ENCODE assay signal across 1 cellular context in genomic region chr5:132427285-132428146, GRCh38.
A peak's percentile ranks its signal among the peaks of the same experiment; 100 is the strongest.
TF ChIP-seq lines count a peak whose summit lies in the region.

No MANE protein-coding gene starts in this region.

TF ChIP-seq in GM12878, 131 proteins besides CTCF, POLR2A, EP300 and RAD21 (continued from another document):
- no peak for TF ChIP-seq CUX1 (IDR thresholded peaks at IDR 0.05; ENCODE audit: insufficient replicate concordance, low read depth, low read length)
- peak; percentile 40; the same call in 1 of the 2 replicates for TF ChIP-seq SPI1 (IDR thresholded peaks at IDR 0.05; ENCODE audit: borderline replicate concordance, insufficient read depth, low read depth, low read length)
- TF ChIP-seq SUZ12 (IDR thresholded peaks at IDR 0.05; ENCODE audit: unreplicated experiment), result no peak
- TF ChIP-seq MYB (IDR thresholded peaks at IDR 0.05; ENCODE audit: borderline replicate concordance, low read depth, low read length), result no peak
- TF ChIP-seq MLLT1 (IDR thresholded peaks at IDR 0.05), result no peak
- TF ChIP-seq SRF (IDR thresholded peaks at IDR 0.05; ENCODE audit: low read depth in 2 of 2, low read length in 2 of 2), result no peak
- TF ChIP-seq WRNIP1 (IDR thresholded peaks at IDR 0.05; ENCODE audit: borderline replicate concordance, low read depth, low read length), result no peak
- peak in 1 of 2 experiments; percentile 30; a peak in 1 of 4 replicates for TF ChIP-seq IKZF2 (IDR thresholded peaks at IDR 0.05)
- TF ChIP-seq ZNF207 (IDR thresholded peaks at IDR 0.05; ENCODE audit: borderline replicate concordance), result no peak
- no peak for TF ChIP-seq TBL1XR1 (IDR thresholded peaks at IDR 0.05; ENCODE audit: low read depth, low read length)
- TF ChIP-seq MAX (IDR thresholded peaks at IDR 0.05; ENCODE audit: low read depth, low read length), result no peak
- TF ChIP-seq SMAD5 (IDR thresholded peaks at IDR 0.05; ENCODE audit: low read depth), result no peak
- TF ChIP-seq NR2C1 (IDR thresholded peaks at IDR 0.05), result 0 out of 2 replicates have a peak, but pooled peaks have one; percentile 20
- no peak for TF ChIP-seq PAX8 (IDR thresholded peaks at IDR 0.05)
- TF ChIP-seq SP1 (IDR thresholded peaks at IDR 0.05; ENCODE audit: low read depth, low read length), result no peak
- TF ChIP-seq RAD51 (IDR thresholded peaks at IDR 0.05), result peak; percentile 88
- no peak for TF ChIP-seq GABPA (IDR thresholded peaks at IDR 0.05; ENCODE audit: low read depth)
- TF ChIP-seq SMARCA5 (IDR thresholded peaks at IDR 0.05), result peak; percentile 3; the same call in 1 of the 2 replicates
- peak; percentile 79 for TF ChIP-seq ZNF687 (IDR thresholded peaks at IDR 0.05)
- no peak for TF ChIP-seq SIN3A (IDR thresholded peaks at IDR 0.05; ENCODE audit: low read depth, low read length)
- TF ChIP-seq NR2C2 (IDR thresholded peaks at IDR 0.05; ENCODE audit: borderline replicate concordance, control insufficient read depth, insufficient read length, low read depth), result no peak
